11 cellular contexts compared by ENCODE assay signal in genomic region chr13:106795847-106796246, GRCh38.
A peak's percentile ranks its signal among the peaks of the same experiment; 100 is the strongest.
DNase-seq lines count a peak whose midpoint lies in the region; ATAC-seq and TF ChIP-seq lines count a peak whose summit lies in the region.
"Had no signal": no experiment of that assay in that cellular context is flagged by ENCODE, and none has a peak within 500 bp of the region (broad histone marks: within the 10 kb centered on the region; RNA-seq: fewer than 3 reads in every experiment).

No MANE protein-coding gene starts in this region.

- no peak for TF ChIP-seq CTCF in left ventricle myocardium inferior (IDR thresholded peaks at IDR 0.05; ENCODE audit: borderline replicate concordance)
- no peak for TF ChIP-seq CTCF in lower lobe of right lung (IDR thresholded peaks at IDR 0.05)
- TF ChIP-seq CTCF in gastrocnemius medialis (IDR thresholded peaks at IDR 0.05 in 4 of 5, conservative IDR thresholded peaks at IDR 0.05 in 1 of 5): no peak
- TF ChIP-seq CTCF in ovary (IDR thresholded peaks at IDR 0.05): no peak

- no peak overlapping the region for H3K27ac ChIP-seq in left ventricle myocardium inferior (replicated peaks)
- no peak overlapping the region for H3K27ac ChIP-seq in lower lobe of right lung
- no peak overlapping the region for H3K27ac ChIP-seq in urinary bladder (ENCODE audit: low read depth)
- H3K27ac ChIP-seq in gastrocnemius medialis: no peak overlapping the region
- H3K27ac ChIP-seq in ovary: no peak overlapping the region
- H3K27ac ChIP-seq: C4-2B, neutrophil had no signal

- DNase-seq in left ventricle myocardium inferior (no peak), cardiac septum (ENCODE audit: low spot score) (no peak), lower lobe of right lung (no peak), gastrocnemius medialis (no peak), ovary (no peak)
- DNase-seq in activated naive CD8-positive, alpha-beta T cell treated with anti-CD3 and anti-CD28 coated beads for 36 hours: no peak
- DNase-seq: SW 1271 had no signal

- ATAC-seq in lower lobe of right lung (no peak), gastrocnemius medialis (no peak), HG02938 (IDR thresholded peaks at IDR 0.05; ENCODE audit: unreplicated experiment) (no peak)

- H3K27me3 Mint-ChIP-seq in activated naive CD8-positive, alpha-beta T cell treated with anti-CD3 and anti-CD28 coated beads for 36 hours: peaks cover 12% of the 10 kb centered on the region

- H3K4me3 Mint-ChIP-seq in activated naive CD8-positive, alpha-beta T cell treated with anti-CD3 and anti-CD28 coated beads for 36 hours: peak overlapping the region; percentile 56

- H3K27ac Mint-ChIP-seq in activated naive CD8-positive, alpha-beta T cell treated with anti-CD3 and anti-CD28 coated beads for 36 hours: no peak overlapping the region

- H3K4me1 ChIP-seq in left ventricle myocardium inferior (no peaks in the 10 kb centered on the region), lower lobe of right lung (no peaks in the 10 kb centered on the region), urinary bladder (ENCODE audit: insufficient read depth) (no peaks in the 10 kb centered on the region), gastrocnemius medialis (no peaks in the 10 kb centered on the region), ovary (ENCODE audit: insufficient read depth) (no peaks in the 10 kb centered on the region)

- H3K36me3 Mint-ChIP-seq in activated naive CD8-positive, alpha-beta T cell treated with anti-CD3 and anti-CD28 coated beads for 36 hours: no peaks in the 10 kb centered on the region

- H3K9me3 ChIP-seq in left ventricle myocardium inferior (replicated peaks): no peaks in the 10 kb centered on the region
- H3K9me3 ChIP-seq in lower lobe of right lung: no peaks in the 10 kb centered on the region
- H3K9me3 ChIP-seq in gastrocnemius medialis: no peaks in the 10 kb centered on the region
- no peaks in the 10 kb centered on the region for H3K9me3 ChIP-seq in ovary
- H3K9me3 ChIP-seq: neutrophil had no signal

- no peak for TF ChIP-seq POLR2A in gastrocnemius medialis (IDR thresholded peaks at IDR 0.05)
- TF ChIP-seq POLR2A in ovary (IDR thresholded peaks at IDR 0.05): no peak

- intact Hi-C loops in left ventricle myocardium inferior (cut with micrococcal nuclease) (no loop called here), cardiac septum (cut with DNase I) (no loop called here), lower lobe of right lung (cut with DNase I) (no loop called here), gastrocnemius medialis (cut with DNase I; ENCODE audit: low total_unique reads) (no loop called here), ovary (cut with DNase I) (no loop called here)

- WGBS in urinary bladder: 36% methylated on average over 9 of the region's 9 CpGs
- WGBS in ovary, 3 donors: 24 to 31% (median 25%) methylated on average over 9 of the region's 9 CpGs

- H3K36me3 ChIP-seq in left ventricle myocardium inferior: no peaks in the 10 kb centered on the region
- H3K36me3 ChIP-seq in lower lobe of right lung: no peaks in the 10 kb centered on the region
- H3K36me3 ChIP-seq in urinary bladder (ENCODE audit: insufficient read depth): no peaks in the 10 kb centered on the region
- H3K36me3 ChIP-seq in gastrocnemius medialis: no peaks in the 10 kb centered on the region
- H3K36me3 ChIP-seq in ovary: no peaks in the 10 kb centered on the region
- H3K36me3 ChIP-seq: neutrophil had no signal

- H3K9me3 Mint-ChIP-seq in activated naive CD8-positive, alpha-beta T cell treated with anti-CD3 and anti-CD28 coated beads for 36 hours: no peaks in the 10 kb centered on the region

- H3K4me1 Mint-ChIP-seq in activated naive CD8-positive, alpha-beta T cell treated with anti-CD3 and anti-CD28 coated beads for 36 hours: peaks cover 5% of the 10 kb centered on the region

- H3K27me3 ChIP-seq in left ventricle myocardium inferior (ENCODE audit: low read depth) (peaks cover 5% of the 10 kb centered on the region), lower lobe of right lung (ENCODE audit: low read depth) (no peaks in the 10 kb centered on the region), gastrocnemius medialis (no peaks in the 10 kb centered on the region), ovary (no peaks in the 10 kb centered on the region)

- H3K4me3 ChIP-seq in left ventricle myocardium inferior: peak overlapping the region; percentile 52
- peak overlapping the region; percentile 29 for H3K4me3 ChIP-seq in lower lobe of right lung
- H3K4me3 ChIP-seq in urinary bladder (ENCODE audit: low read depth, low read length): peak overlapping the region; percentile 12
- H3K4me3 ChIP-seq in gastrocnemius medialis: peak overlapping the region in 1 of 4 donors; percentile 34
- H3K4me3 ChIP-seq in ovary: no peak overlapping the region

- no peak for TF ChIP-seq EP300 in ovary (IDR thresholded peaks at IDR 0.05)

- in situ Hi-C loops in gastrocnemius medialis (cut with MboI; ENCODE audit: low sequenced_read_pairs in 4 of 4): no loop called here
